1 cellular context compared by ENCODE assay signal in genomic region chr5:94111209-94112004, GRCh38.
TF ChIP-seq lines count a peak whose summit lies in the region.

No MANE protein-coding gene starts in this region.

TF ChIP-seq in K562, 482 proteins besides CTCF, POLR2A, EP300 and RAD21 (continued from another document and continues in another):
- TF ChIP-seq ZBTB40 (IDR thresholded peaks at IDR 0.05), result peak; percentile 88
- no peak for TF ChIP-seq ZBTB40 (CRISPR knock-in tag; IDR thresholded peaks at IDR 0.05)
- TF ChIP-seq ZSCAN29 (IDR thresholded peaks at IDR 0.05), result no peak
- peak; percentile 92 to 95 for TF ChIP-seq MNT (conservative IDR thresholded peaks at IDR 0.05)
- no peak for TF ChIP-seq NCOR1 (IDR thresholded peaks at IDR 0.05)
- TF ChIP-seq E4F1 (CRISPR knock-in tag; IDR thresholded peaks at IDR 0.05; ENCODE audit: borderline replicate concordance), result no peak
- TF ChIP-seq BCLAF1 (IDR thresholded peaks at IDR 0.05; ENCODE audit: borderline replicate concordance in 1 of 2, control insufficient read depth in 1 of 2, low read depth in 2 of 2, low read length in 1 of 2), result no peak
- TF ChIP-seq BRF2 (IDR thresholded peaks at IDR 0.05; ENCODE audit: borderline replicate concordance, insufficient read depth, insufficient read length), result no peak
- TF ChIP-seq DPF2 (IDR thresholded peaks at IDR 0.05), result no peak
- no peak for TF ChIP-seq ADNP (tag; IDR thresholded peaks at IDR 0.05)
- peak; percentile 74 to 78; a peak in 3 of 4 replicates for TF ChIP-seq MAZ (CRISPR knock-in tag; conservative IDR thresholded peaks at IDR 0.05 in 1 of 2, IDR thresholded peaks at IDR 0.05 in 1 of 2)
- no peak for TF ChIP-seq IRF2 (CRISPR knock-in tag; IDR thresholded peaks at IDR 0.05)
- no peak for TF ChIP-seq NR4A1 (CRISPR knock-in tag; IDR thresholded peaks at IDR 0.05)
- no peak for TF ChIP-seq NR4A1 (tag; IDR thresholded peaks at IDR 0.05)
- TF ChIP-seq NFIC (IDR thresholded peaks at IDR 0.05), result no peak
- TF ChIP-seq NFYB (IDR thresholded peaks at IDR 0.05; ENCODE audit: extremely low read depth, insufficient read length), result no peak
- no peak for TF ChIP-seq ZNF24 (IDR thresholded peaks at IDR 0.05)
- no peak for TF ChIP-seq CEBPB (tag; IDR thresholded peaks at IDR 0.05)
- peak; percentile 67 for TF ChIP-seq PRDM10 (IDR thresholded peaks at IDR 0.05; ENCODE audit: partially characterized antibody)
- TF ChIP-seq ZNF174 (CRISPR knock-in tag; IDR thresholded peaks at IDR 0.05), result no peak
- 0 out of 2 replicates have a peak, but pooled peaks have one; percentile 35 for TF ChIP-seq NBN (IDR thresholded peaks at IDR 0.05; ENCODE audit: low read depth)
- TF ChIP-seq HDAC8 (tag; IDR thresholded peaks at IDR 0.05), result no peak
- peak; percentile 96 for TF ChIP-seq CREM (IDR thresholded peaks at IDR 0.05; ENCODE audit: low read depth)
- TF ChIP-seq THAP12 (CRISPR knock-in tag; IDR thresholded peaks at IDR 0.05), result no peak
- TF ChIP-seq L3MBTL2 (IDR thresholded peaks at IDR 0.05), result peak; percentile 87
- TF ChIP-seq ZEB2 (IDR thresholded peaks at IDR 0.05), result no peak
- TF ChIP-seq ETV5 (CRISPR knock-in tag; IDR thresholded peaks at IDR 0.05; ENCODE audit: low read depth), result peak; percentile 75; the same call in 1 of the 2 replicates
- peak; percentile 78 for TF ChIP-seq SMAD4 (CRISPR knock-in tag; conservative IDR thresholded peaks at IDR 0.05)
- no peak for TF ChIP-seq CCAR2 (IDR thresholded peaks at IDR 0.05; ENCODE audit: low read depth, low read length)
- TF ChIP-seq NCOA1 (IDR thresholded peaks at IDR 0.05; ENCODE audit: low read depth), result no peak
- TF ChIP-seq NCOA4 (IDR thresholded peaks at IDR 0.05; ENCODE audit: partially characterized antibody), result no peak
- TF ChIP-seq SRSF9 (IDR thresholded peaks at IDR 0.05; ENCODE audit: borderline replicate concordance, low read depth, low read length), result no peak
- TF ChIP-seq HNRNPLL (IDR thresholded peaks at IDR 0.05; ENCODE audit: low read depth, low read length, poor library complexity, severe bottlenecking), result peak; percentile 86
- peak in 1 of 2 experiments; percentile 49; a peak in 1 of 4 replicates for TF ChIP-seq SRF (CRISPR knock-in tag; IDR thresholded peaks at IDR 0.05)
- TF ChIP-seq PPARD (CRISPR knock-in tag; IDR thresholded peaks at IDR 0.05), result no peak
